1 cellular context compared by ENCODE assay signal in the genomic region with DNA sequence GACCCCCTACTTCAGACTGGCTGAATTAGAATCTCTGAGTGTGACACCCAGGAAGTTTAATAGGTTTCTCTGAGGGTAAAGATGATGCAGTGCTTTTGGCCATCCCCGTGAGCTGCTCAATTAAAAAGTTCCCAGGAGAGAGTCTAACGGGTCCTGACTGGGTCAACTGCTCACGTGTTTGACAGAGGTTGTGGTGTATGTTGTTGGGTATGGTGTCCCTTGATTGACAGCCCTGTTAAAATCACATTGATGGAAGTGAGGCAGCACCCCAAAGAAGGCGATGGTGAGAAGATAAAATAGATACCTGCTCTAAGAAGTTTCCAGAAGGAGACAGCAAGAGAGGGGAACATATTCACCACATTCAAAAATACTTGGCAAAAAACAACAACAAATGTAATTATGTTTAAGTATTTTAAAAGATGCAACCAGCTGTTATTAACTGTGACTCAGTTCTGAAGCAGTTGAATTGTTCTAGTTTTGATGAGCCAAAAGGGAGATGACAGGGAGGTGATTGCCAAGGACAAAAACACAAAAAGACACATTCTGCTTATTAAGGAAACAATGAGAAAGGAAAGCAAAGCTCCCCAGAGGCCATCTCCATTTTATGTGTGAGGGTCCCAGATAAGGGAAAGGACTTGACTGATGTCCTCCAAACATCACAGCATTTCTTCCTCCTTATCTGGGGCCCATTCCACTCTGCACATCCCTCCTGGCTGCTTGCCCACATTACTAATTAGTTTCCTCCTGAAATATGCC.
A peak's percentile ranks its signal among the peaks of the same experiment; 100 is the strongest.
TF ChIP-seq lines count a peak whose summit lies in the region.

No MANE protein-coding gene starts in this region.

TF ChIP-seq in HEK293, 187 proteins besides CTCF, POLR2A, EP300 and RAD21 (continued from another document):
- TF ChIP-seq ELK4 (IDR thresholded peaks at IDR 0.05; ENCODE audit: borderline replicate concordance, low read depth, low read length) (no peak), ZSCAN23 (tag by site-specific recombination; IDR thresholded peaks at IDR 0.05) (no peak), BCL6B (tag by site-specific recombination; IDR thresholded peaks at IDR 0.05) (no peak), TCF7L2 (IDR thresholded peaks at IDR 0.05; ENCODE audit: borderline replicate concordance, low read depth, low read length) (peak; percentile 37; the same call in 1 of the 2 replicates)
